In the genomic region with DNA sequence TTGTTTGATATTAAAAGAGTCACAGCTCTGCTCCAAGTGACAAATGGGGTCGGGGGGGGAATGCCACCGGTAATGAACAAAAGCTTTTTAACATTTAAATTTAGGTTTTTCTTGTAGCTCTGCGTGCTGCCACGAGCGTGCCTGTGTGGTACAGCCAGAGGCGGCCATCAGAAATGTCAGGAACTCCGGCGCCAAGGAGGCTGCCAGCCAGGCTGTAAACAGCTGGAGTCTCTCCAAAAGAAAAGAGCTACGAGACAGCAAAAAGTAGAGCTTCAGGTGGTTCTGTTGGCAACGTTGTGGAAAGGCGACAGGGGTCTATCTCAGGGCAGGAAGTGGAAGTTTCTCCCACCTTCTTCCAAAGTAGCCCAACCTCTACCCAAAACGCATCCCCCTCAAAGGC, we compare ENCODE assay signal across 18 cellular contexts.
"Had no signal": no experiment of that assay in that cellular context is flagged by ENCODE, and none has a peak within 500 bp of the region (broad histone marks: within the 10 kb centered on the region; RNA-seq: fewer than 3 reads in every experiment).

No MANE protein-coding gene starts in this region.

- H3K4me1 ChIP-seq: gastroesophageal sphincter, upper lobe of right lung had no signal

- H3K9me3 ChIP-seq: esophagus muscularis mucosa, gastroesophageal sphincter, upper lobe of right lung had no signal

- DNase-seq: activated B cell treated with CpG ODN at 0.5 μM for 24 hours; activated CD4-positive, alpha-beta memory T cell treated with anti-CD3 and anti-CD28 coated beads for 36 hours; activated CD4-positive, alpha-beta T cell treated with anti-CD3 and anti-CD28 coated beads for 4 hours; activated gamma-delta T cell treated with Interleukin-2 at 50 U/mL for 16 hours; activated T-cell treated with anti-CD3 and anti-CD28 coated beads for 4 hours; effector CD8-positive, alpha-beta T cell; kidney; left ventricle myocardium inferior; mammary epithelial cell; midbrain; nephron progenitor cell; occipital lobe; retina; stimulated activated naive B cell treated with anti-CD40 and anti-IgM and Interleukin-4, amounts not matched to agents 10 μg/mL and 1 μg/mL and 100 μg/mL, for 72 hours; upper lobe of right lung had no signal

- H3K4me3 ChIP-seq: cardiac muscle cell, esophagus muscularis mucosa, gastroesophageal sphincter, left ventricle myocardium inferior, upper lobe of right lung had no signal

- H3K36me3 ChIP-seq: cardiac muscle cell, esophagus muscularis mucosa, gastroesophageal sphincter, left ventricle myocardium inferior, upper lobe of right lung had no signal

- H3K27ac ChIP-seq: cardiac muscle cell, esophagus muscularis mucosa, gastroesophageal sphincter, left ventricle myocardium inferior, upper lobe of right lung had no signal
